4 cellular contexts compared by ENCODE assay signal in the genomic region with DNA sequence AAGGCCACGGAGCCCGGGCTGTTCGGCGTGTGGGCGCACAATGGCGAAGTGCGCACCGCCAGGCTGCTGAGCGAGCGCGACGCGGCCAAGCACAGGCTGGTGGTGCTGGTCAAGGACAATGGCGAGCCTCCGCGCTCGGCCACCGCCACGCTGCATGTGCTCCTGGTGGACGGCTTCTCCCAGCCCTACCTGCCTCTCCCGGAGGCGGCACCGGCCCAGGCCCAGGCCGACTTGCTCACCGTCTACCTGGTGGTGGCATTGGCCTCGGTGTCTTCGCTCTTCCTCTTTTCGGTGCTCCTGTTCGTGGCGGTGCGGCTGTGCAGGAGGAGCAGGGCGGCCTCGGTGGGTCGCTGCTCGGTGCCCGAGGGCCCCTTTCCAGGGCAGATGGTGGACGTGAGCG. TPM values are rescaled to one million over a fixed set of nuclear protein-coding genes. Genes with fewer than 3 reads are reported as not detected.
"Had no signal": no experiment of that assay in that cellular context is flagged by ENCODE, and none has a peak within 500 bp of the region (broad histone marks: within the 10 kb centered on the region; RNA-seq: fewer than 3 reads in every experiment).

No MANE protein-coding gene starts in this region.

RNA-seq across cellular contexts. Expression of gene PCDHB3, which starts 2.2 kb away (rescaled TPM):
- total RNA-seq: naive thymus-derived CD4-positive, alpha-beta T cell had no signal
- polyA plus RNA-seq: immature natural killer cell; naive thymus-derived CD4-positive, alpha-beta T cell had no signal

RNA-seq across cellular contexts. Expression of gene PCDHB2, which starts 8.1 kb away (rescaled TPM):
- polyA plus RNA-seq: immature natural killer cell; naive thymus-derived CD4-positive, alpha-beta T cell had no signal

RNA-seq across cellular contexts. Expression of gene PCDHB4, which starts 19.1 kb away (rescaled TPM):
- total RNA-seq: mononuclear cell had no signal
- polyA plus RNA-seq: immature natural killer cell; naive thymus-derived CD4-positive, alpha-beta T cell had no signal

RNA-seq across cellular contexts. Expression of gene PCDHB5, which starts 32.5 kb away (rescaled TPM):
- polyA plus RNA-seq: immature natural killer cell; naive thymus-derived CD4-positive, alpha-beta T cell had no signal

RNA-seq across cellular contexts. Expression of gene PCDHB6, which starts 47.4 kb away (rescaled TPM):
- total RNA-seq: mononuclear cell; naive thymus-derived CD4-positive, alpha-beta T cell had no signal
- polyA plus RNA-seq: hepatocyte; immature natural killer cell; naive thymus-derived CD4-positive, alpha-beta T cell had no signal
